Comparison of ENCODE assay signal across 18 cellular contexts in genomic region chr1:81606656-81607055, GRCh38.
DNase-seq lines count a peak whose midpoint lies in the region; ATAC-seq lines count a peak whose summit lies in the region.
"Had no signal": no experiment of that assay in that cellular context is flagged by ENCODE, and none has a peak within 500 bp of the region (broad histone marks: within the 10 kb centered on the region; RNA-seq: fewer than 3 reads in every experiment).

No MANE protein-coding gene starts in this region.

- WGBS in mesenchymal stem cell = 91% methylated on average over 1 of the region's 5 CpGs

- H2AFZ ChIP-seq in mesenchymal stem cell (ENCODE audit: low read depth, low read length) = no peak overlapping the region
- H2AFZ ChIP-seq: GM23338 had no signal

- no peak for ATAC-seq in HG02763 (IDR thresholded peaks at IDR 0.05; ENCODE audit: unreplicated experiment)
- no peak for ATAC-seq in effector memory CD8-positive, alpha-beta T cell (replicated peaks)
- ATAC-seq: GM23338 had no signal

- no peak overlapping the region for H2BK12ac ChIP-seq in mesenchymal stem cell (ENCODE audit: low read length in 2 of 2)

- H3K4me2 ChIP-seq in mesenchymal stem cell (ENCODE audit: low read length, poor library complexity, severe bottlenecking) = no peak overlapping the region
- H3K4me2 ChIP-seq: GM23338, KMS-11 had no signal

- no peak overlapping the region for H3K23ac ChIP-seq in mesenchymal stem cell (ENCODE audit: low read length in 2 of 2)

- peaks cover 7 to 34% of the 10 kb centered on the region in 2 donors for H3K9me3 Mint-ChIP-seq in effector memory CD8-positive, alpha-beta T cell
- peaks cover 3 to 19% (median 12%) of the 10 kb centered on the region in 5 donors for H3K9me3 Mint-ChIP-seq in CD8-positive, alpha-beta memory T cell
- H3K9me3 Mint-ChIP-seq: GM23338 had no signal

- no peaks in the 10 kb centered on the region for H3K4me1 Mint-ChIP-seq in effector memory CD8-positive, alpha-beta T cell (ENCODE audit: low read depth in 2 of 2)
- H3K4me1 Mint-ChIP-seq in CD8-positive, alpha-beta memory T cell = no peaks in the 10 kb centered on the region
- H3K4me1 Mint-ChIP-seq: CD4-positive, CD25-positive, alpha-beta regulatory T cell had no signal

- no peak overlapping the region for H2BK15ac ChIP-seq in mesenchymal stem cell (ENCODE audit: low read depth, poor library complexity, severe bottlenecking)

- no peaks in the 10 kb centered on the region for H3K4me1 ChIP-seq in mesenchymal stem cell (ENCODE audit: control insufficient read depth, insufficient read depth, low read depth, low read length)
- no peaks in the 10 kb centered on the region for H3K4me1 ChIP-seq in CD8-positive, alpha-beta memory T cell (ENCODE audit: insufficient read depth, low read length)
- H3K4me1 ChIP-seq: BE2C had no signal

- H2BK120ac ChIP-seq in mesenchymal stem cell (ENCODE audit: low read depth, low read length) = no peak overlapping the region

- no peaks in the 10 kb centered on the region for H3K36me3 ChIP-seq in mesenchymal stem cell (ENCODE audit: control insufficient read depth in 1 of 2, insufficient read depth in 2 of 2, low read depth in 1 of 2, low read length in 2 of 2)
- H3K36me3 ChIP-seq in CD8-positive, alpha-beta memory T cell (ENCODE audit: insufficient read depth, low read length) = no peaks in the 10 kb centered on the region
- H3K36me3 ChIP-seq: BE2C had no signal

- no peak overlapping the region for H3K18ac ChIP-seq in mesenchymal stem cell (ENCODE audit: low read depth in 1 of 2, low read length in 2 of 2)

- H3K27me3 ChIP-seq in mesenchymal stem cell (ENCODE audit: control insufficient read depth in 1 of 2, insufficient read depth in 1 of 2, low read length in 2 of 2) = no peaks in the 10 kb centered on the region
- no peaks in the 10 kb centered on the region for H3K27me3 ChIP-seq in CD8-positive, alpha-beta memory T cell (ENCODE audit: insufficient read depth, low read length, poor library complexity, severe bottlenecking)
- H3K27me3 ChIP-seq: BE2C had no signal

- POLR2A ChIA-PET in CD8-positive, alpha-beta memory T cell (lab: Charles Lee) = no interaction called here

- H2AK5ac ChIP-seq in mesenchymal stem cell (ENCODE audit: low read length, severe bottlenecking) = no peak overlapping the region

- H3K79me1 ChIP-seq in mesenchymal stem cell (replicated peaks; ENCODE audit: low read length, poor library complexity, severe bottlenecking) = no peaks in the 10 kb centered on the region

- CTCF ChIA-PET in CD8-positive, alpha-beta memory T cell (lab: Charles Lee) = no interaction called here

- H3K9ac ChIP-seq in mesenchymal stem cell (ENCODE audit: low read length) = no peak overlapping the region
- H3K9ac ChIP-seq: KMS-11 had no signal

- H4K8ac ChIP-seq in mesenchymal stem cell (ENCODE audit: low read length) = no peak overlapping the region

- no peak overlapping the region for H4K91ac ChIP-seq in mesenchymal stem cell (ENCODE audit: low read length)

- H3K4me3 ChIP-seq in mesenchymal stem cell (ENCODE audit: insufficient read depth in 1 of 2, low read depth in 1 of 2, low read length in 2 of 2) = no peak overlapping the region
- H3K4me3 ChIP-seq in CD8-positive, alpha-beta memory T cell (ENCODE audit: low read length) = no peak overlapping the region
- H3K4me3 ChIP-seq: GM23338 had no signal

- H3K27ac ChIP-seq in mesenchymal stem cell (ENCODE audit: low read length, poor library complexity, severe bottlenecking) = no peak overlapping the region
- no peak overlapping the region for H3K27ac ChIP-seq in CD8-positive, alpha-beta memory T cell (ENCODE audit: low read depth, low read length)
- H3K27ac ChIP-seq: HL-60, KMS-11 had no signal

- DNase-seq in NCI-H510A treated with DMSO at 0.1 percent for 48 hours (lab: John Stamatoyannopoulos, UW) = peak; percentile 6
- no peak for DNase-seq in NCI-H510A (lab: John Stamatoyannopoulos, UW)
- peak; percentile 87 for DNase-seq in DMS53 (lab: John Stamatoyannopoulos, UW)
- peak; percentile 20 for DNase-seq in brain pericyte (ENCODE audit: low read depth, low spot score)
- peak; percentile 61 for DNase-seq in mesenchymal stem cell
- DNase-seq in effector memory CD8-positive, alpha-beta T cell = no peak
- DNase-seq in CD8-positive, alpha-beta memory T cell = no peak
- DNase-seq: ACHN; BE2C; C1 segment of cervical spinal cord; CD4-positive, CD25-positive, alpha-beta regulatory T cell; DMS 273 treated with DMSO at 0.1 percent for 48 hours; GDM1; HCEC 1CT had no signal

- peaks cover 10% of the 10 kb centered on the region for H3K9me3 ChIP-seq in mesenchymal stem cell (ENCODE audit: control insufficient read depth, low read length)
- no peaks in the 10 kb centered on the region for H3K9me3 ChIP-seq in CD8-positive, alpha-beta memory T cell (ENCODE audit: low read length)
- H3K9me3 ChIP-seq: BE2C had no signal

- no peak overlapping the region for H3K14ac ChIP-seq in mesenchymal stem cell (ENCODE audit: low read length in 2 of 2)

- H3K4me3 Mint-ChIP-seq in effector memory CD8-positive, alpha-beta T cell = no peak overlapping the region
- H3K4me3 Mint-ChIP-seq in CD8-positive, alpha-beta memory T cell = no peak overlapping the region
- H3K4me3 Mint-ChIP-seq: CD4-positive, CD25-positive, alpha-beta regulatory T cell; GM23338 had no signal

- H3K27me3 Mint-ChIP-seq in effector memory CD8-positive, alpha-beta T cell = no peaks in the 10 kb centered on the region
- H3K27me3 Mint-ChIP-seq in CD8-positive, alpha-beta memory T cell = no peaks in the 10 kb centered on the region
- H3K27me3 Mint-ChIP-seq: CD4-positive, CD25-positive, alpha-beta regulatory T cell had no signal

- no peaks in the 10 kb centered on the region for H3K36me3 Mint-ChIP-seq in effector memory CD8-positive, alpha-beta T cell (ENCODE audit: insufficient read depth)
- no peaks in the 10 kb centered on the region for H3K36me3 Mint-ChIP-seq in CD8-positive, alpha-beta memory T cell
- H3K36me3 Mint-ChIP-seq: CD4-positive, CD25-positive, alpha-beta regulatory T cell had no signal

- no peak overlapping the region for H3K27ac Mint-ChIP-seq in effector memory CD8-positive, alpha-beta T cell
- no peak overlapping the region for H3K27ac Mint-ChIP-seq in CD8-positive, alpha-beta memory T cell
- H3K27ac Mint-ChIP-seq: CD4-positive, CD25-positive, alpha-beta regulatory T cell; GM23338 had no signal

- no peak overlapping the region for H3K4ac ChIP-seq in mesenchymal stem cell (ENCODE audit: low read depth in 1 of 2, low read length in 2 of 2)

- H2BK5ac ChIP-seq in mesenchymal stem cell (ENCODE audit: low read depth, low read length, poor library complexity, severe bottlenecking) = no peak overlapping the region

Comparison
In these comparisons a context has a peak if more than half of its experiments do, and no peak if none do; other contexts are left out.
1. DNase-seq: peak in NCI-H510A treated with DMSO at 0.1 percent for 48 hours (single experiment), DMS53 (single experiment), brain pericyte (single experiment) and mesenchymal stem cell (single experiment); none in NCI-H510A (single experiment), effector memory CD8-positive, alpha-beta T cell (0 of 3) and CD8-positive, alpha-beta memory T cell (0 of 5).